18 cellular contexts compared by ENCODE assay signal in genomic region chr14:59347511-59347900, GRCh38.
DNase-seq lines count a peak whose midpoint lies in the region; ATAC-seq and TF ChIP-seq lines count a peak whose summit lies in the region.
"Had no signal": no experiment of that assay in that cellular context is flagged by ENCODE, and none has a peak within 500 bp of the region (broad histone marks: within the 10 kb centered on the region; RNA-seq: fewer than 3 reads in every experiment).

No MANE protein-coding gene starts in this region.

- H3K27me3 Mint-ChIP-seq in brain, result no peaks in the 10 kb centered on the region
- H3K27me3 Mint-ChIP-seq in memory B cell, result no peaks in the 10 kb centered on the region
- H3K27me3 Mint-ChIP-seq: naive thymus-derived CD8-positive, alpha-beta T cell; stimulated activated naive B cell treated with anti-CD40 and anti-IgM and Interleukin-4, amounts not matched to agents 10 μg/mL and 1 μg/mL and 100 μg/mL, for 72 hours had no signal

- no peaks in the 10 kb centered on the region for H4K20me1 ChIP-seq in SK-N-SH (ENCODE audit: insufficient read depth)

- H3K36me3 ChIP-seq in SK-N-SH (replicated peaks in 1 of 2; ENCODE audit: control insufficient read depth in 1 of 2, insufficient read depth in 2 of 2, low read length in 1 of 2) (peaks cover 32% of the 10 kb centered on the region in 2 experiments), uterus (no peaks in the 10 kb centered on the region)

- no peak for TF ChIP-seq RAD21 in SK-N-SH (IDR thresholded peaks at IDR 0.05; ENCODE audit: low read length)

- TF ChIP-seq CTCF in SK-N-SH (IDR thresholded peaks at IDR 0.05) (no peak), brain (conservative IDR thresholded peaks at IDR 0.05) (no peak), uterus (IDR thresholded peaks at IDR 0.05) (no peak)

- H3K27ac Mint-ChIP-seq in brain (peak overlapping the region in 4 of 5 experiments; percentile 46 to 79 (median 70)), memory B cell (peak overlapping the region; percentile 14)
- H3K27ac Mint-ChIP-seq: activated T-helper 2 cell treated with anti-CD3 and anti-CD28 coated beads, Interferon-gamma antibody, Interleukin-2, Interleukin-4, amounts not matched to agents 10 μg/mL and 5 μg/mL and 100 μg/mL, durations not matched to agents 14 hours and 24 hours and 36 hours; CD8-positive, alpha-beta T cell; stimulated activated naive B cell treated with anti-CD40 and anti-IgM and Interleukin-4, amounts not matched to agents 10 μg/mL and 1 μg/mL and 100 μg/mL, for 72 hours had no signal

- DNase-seq in SK-N-SH, result no peak
- DNase-seq in memory B cell (ENCODE audit: low spot score in 2 of 2), result no peak
- no peak for DNase-seq in uterus
- DNase-seq in hypothalamus (lab: John Stamatoyannopoulos, UW), result no peak
- no peak for DNase-seq in stimulated activated CD8-positive, alpha-beta memory T cell treated with anti-CD3 and anti-CD28 coated beads, Interleukin-4, amount 100 ng/mL, for 48 hours
- DNase-seq: activated CD4-positive, alpha-beta T cell treated with anti-CD3 and anti-CD28 coated beads, Interleukin-2, amount 50 U/mL, for 48 hours; CD8-positive, alpha-beta T cell; KG1; naive thymus-derived CD8-positive, alpha-beta T cell; NCI-H1694; NCI-H526 treated with DMSO at 0.1 percent for 48 hours; right lobe of liver; SIG-M5; stimulated activated naive B cell treated with anti-CD40 and anti-IgM and Interleukin-4, amounts not matched to agents 10 μg/mL and 1 μg/mL and 100 μg/mL, for 72 hours had no signal

- POLR2A ChIA-PET in SK-N-SH (lab: Yijun Ruan, JAX), result no interaction called here

- H3K27ac ChIP-seq in SK-N-SH (ENCODE audit: low read depth in 2 of 2, low read length in 1 of 2) (peak overlapping the region in 1 of 2 experiments; percentile 29; a peak in 2 of 4 replicates), uterus (peak overlapping the region; percentile 66 to 87)
- H3K27ac ChIP-seq: right lobe of liver had no signal

- peaks cover 13 to 15% of the 10 kb centered on the region in 2 experiments; a peak in 2 of 4 replicates for H3K4me1 ChIP-seq in SK-N-SH (ENCODE audit: control insufficient read depth in 1 of 2, insufficient read depth in 2 of 2, low read depth in 1 of 2, low read length in 1 of 2)
- H3K4me1 ChIP-seq in uterus, result peaks cover 0 to 18% of the 10 kb centered on the region in 2 donors
- H3K4me1 ChIP-seq: right lobe of liver had no signal

- peaks cover 5% of the 10 kb centered on the region for H3F3A ChIP-seq in SK-N-SH (replicated peaks; ENCODE audit: insufficient read depth)

- no peak overlapping the region for H3K4me3 Mint-ChIP-seq in brain
- no peak overlapping the region for H3K4me3 Mint-ChIP-seq in memory B cell
- H3K4me3 Mint-ChIP-seq: CD8-positive, alpha-beta T cell; naive thymus-derived CD8-positive, alpha-beta T cell; stimulated activated naive B cell treated with anti-CD40 and anti-IgM and Interleukin-4, amounts not matched to agents 10 μg/mL and 1 μg/mL and 100 μg/mL, for 72 hours had no signal

- peaks cover 29% of the 10 kb centered on the region for H3K36me3 Mint-ChIP-seq in brain
- peaks cover 12% of the 10 kb centered on the region for H3K36me3 Mint-ChIP-seq in memory B cell

- H3K79me2 ChIP-seq in SK-N-SH (ENCODE audit: insufficient read depth), result no peaks in the 10 kb centered on the region

- no peaks in the 10 kb centered on the region for H3K9me2 ChIP-seq in SK-N-SH

- H3K4me1 Mint-ChIP-seq in brain, result peaks cover 49% of the 10 kb centered on the region
- peaks cover 2% of the 10 kb centered on the region for H3K4me1 Mint-ChIP-seq in memory B cell
- H3K4me1 Mint-ChIP-seq: naive thymus-derived CD8-positive, alpha-beta T cell; stimulated activated naive B cell treated with anti-CD40 and anti-IgM and Interleukin-4, amounts not matched to agents 10 μg/mL and 1 μg/mL and 100 μg/mL, for 72 hours had no signal

- no peak overlapping the region for H2AFZ ChIP-seq in SK-N-SH (ENCODE audit: low read depth)

- H3K4me3 ChIP-seq in SK-N-SH (ENCODE audit: low read depth in 2 of 2, low read length in 1 of 2) (no peak overlapping the region), uterus (no peak overlapping the region)
- H3K4me3 ChIP-seq: right lobe of liver had no signal

- H3K27me3 ChIP-seq in SK-N-SH (ENCODE audit: insufficient read depth) (no peaks in the 10 kb centered on the region), uterus (no peaks in the 10 kb centered on the region)
- H3K27me3 ChIP-seq: right lobe of liver had no signal

- CTCF ChIA-PET in SK-N-SH (lab: Yijun Ruan, JAX), result interaction anchor here (0.7 kb wide), 1 partner anchor 327 kb away, joined by 3 read pairs; no protein-coding TSS in a partner anchor

- TF ChIP-seq POLR2A in uterus (IDR thresholded peaks at IDR 0.05), result no peak

- H3K9me3 Mint-ChIP-seq in brain (no peaks in the 10 kb centered on the region), memory B cell (no peaks in the 10 kb centered on the region)
- H3K9me3 Mint-ChIP-seq: activated T-helper 2 cell treated with anti-CD3 and anti-CD28 coated beads, Interferon-gamma antibody, Interleukin-2, Interleukin-4, amounts not matched to agents 10 μg/mL and 5 μg/mL and 100 μg/mL, durations not matched to agents 14 hours and 24 hours and 36 hours; CD8-positive, alpha-beta T cell; naive thymus-derived CD8-positive, alpha-beta T cell; stimulated activated naive B cell treated with anti-CD40 and anti-IgM and Interleukin-4, amounts not matched to agents 10 μg/mL and 1 μg/mL and 100 μg/mL, for 72 hours had no signal

- H3K9me3 ChIP-seq in SK-N-SH (no peaks in the 10 kb centered on the region), uterus (no peaks in the 10 kb centered on the region)
- H3K9me3 ChIP-seq: right lobe of liver had no signal

- intact Hi-C loops in uterus (cut with DNase I; ENCODE audit: low total_unique reads), result no loop called here

- H3K4me2 ChIP-seq in SK-N-SH, result peak overlapping the region; percentile 10; the same call in 1 of the 2 replicates

- no peak for ATAC-seq in SK-N-SH treated with all-trans-retinoic acid at 6 μM for 48 hours
- ATAC-seq in memory B cell (ENCODE audit: low read depth), result peak; percentile 64
- no peak for ATAC-seq in HG03025 (IDR thresholded peaks at IDR 0.05; ENCODE audit: low FRiP score, unreplicated experiment)
- ATAC-seq: CD8-positive, alpha-beta T cell; naive thymus-derived CD8-positive, alpha-beta T cell; right lobe of liver had no signal

- TF ChIP-seq EP300 in SK-N-SH (IDR thresholded peaks at IDR 0.05; ENCODE audit: borderline replicate concordance in 1 of 2, low read depth in 1 of 2, low read length in 1 of 2), result no peak

- no peak overlapping the region for H3K9ac ChIP-seq in SK-N-SH

- 97% methylated on average over 5 of the region's 5 CpGs for WGBS in SK-N-SH (ENCODE audit: low lambda C conversion rate)

TF ChIP-seq in SK-N-SH, 30 proteins besides CTCF, POLR2A, EP300 and RAD21 (continues in another document):
- TF ChIP-seq YY1 (IDR thresholded peaks at IDR 0.05; ENCODE audit: low read depth), result no peak
- no peak for TF ChIP-seq PBX3 (IDR thresholded peaks at IDR 0.05)
- TF ChIP-seq RXRA (IDR thresholded peaks at IDR 0.05; ENCODE audit: borderline replicate concordance, low read depth), result no peak
- no peak for TF ChIP-seq CHD2 (IDR thresholded peaks at IDR 0.05; ENCODE audit: low read length, partially characterized antibody)
- TF ChIP-seq MAX (IDR thresholded peaks at IDR 0.05; ENCODE audit: low read depth), result no peak

TF ChIP-seq in SK-N-SH treated with all-trans-retinoic acid at 6 μM for 48 hours, 23 proteins besides CTCF, POLR2A, EP300 and RAD21:
- TF ChIP-seq ESRRG (CRISPR knock-in tag; IDR thresholded peaks at IDR 0.05), result no peak
- TF ChIP-seq RARB (CRISPR knock-in tag; IDR thresholded peaks at IDR 0.05), result no peak
- TF ChIP-seq CREB5 (CRISPR knock-in tag; IDR thresholded peaks at IDR 0.05; ENCODE audit: low read depth), result no peak
- TF ChIP-seq TSHZ2 (CRISPR knock-in tag; IDR thresholded peaks at IDR 0.05), result no peak
